ENCODE assay signal across 17 cellular contexts in genomic region chr3:39143051-39143885, GRCh38. TPM values are rescaled to one million over a fixed set of nuclear protein-coding genes. Genes with fewer than 3 reads are reported as not detected.
DNase-seq lines count a peak whose midpoint lies in the region; ATAC-seq and TF ChIP-seq lines count a peak whose summit lies in the region.
"Had no signal": no experiment of that assay in that cellular context is flagged by ENCODE, and none has a peak within 500 bp of the region (broad histone marks: within the 10 kb centered on the region; RNA-seq: fewer than 3 reads in every experiment).

No MANE protein-coding gene starts in this region.

- H2BK12ac ChIP-seq in trophoblast cell (ENCODE audit: low read length), result no peak overlapping the region

- no peak overlapping the region for H3K27ac Mint-ChIP-seq in endodermal cell
- H3K27ac Mint-ChIP-seq: CD8-positive, alpha-beta T cell had no signal

- peak overlapping the region; percentile 3 for H3K18ac ChIP-seq in trophoblast cell (ENCODE audit: low read length)

- H4K12ac ChIP-seq in trophoblast cell (ENCODE audit: low read depth, low read length), result no peak overlapping the region

- no peaks in the 10 kb centered on the region for H3K27me3 Mint-ChIP-seq in endodermal cell (ENCODE audit: insufficient read depth)

- no peak overlapping the region for H2BK5ac ChIP-seq in trophoblast cell (ENCODE audit: low read depth, low read length, poor library complexity)

- ATAC-seq in GM18517 (IDR thresholded peaks at IDR 0.05; ENCODE audit: unreplicated experiment), result no peak
- ATAC-seq: CD8-positive, alpha-beta T cell had no signal

- in situ Hi-C loops in GM23248 (cut with MboI), result no loop called here

- peak overlapping the region; percentile 98 for H3K4me2 ChIP-seq in BLaER1
- H3K4me2 ChIP-seq in GM23248 (ENCODE audit: unreplicated experiment), result no peak overlapping the region
- H3K4me2 ChIP-seq in trophoblast cell (ENCODE audit: low read length), result no peak overlapping the region
- H3K4me2 ChIP-seq: hepatocyte had no signal

- DNase-seq in GM23248 (peak; percentile 36), endodermal cell (peak; percentile 47), trophoblast cell (no peak), SW 1271 (lab: John Stamatoyannopoulos, UW) (no peak), NCI-H2029 treated with DMSO at 0.1 percent for 48 hours (lab: John Stamatoyannopoulos, UW) (no peak), kidney glomerular epithelial cell (lab: John Stamatoyannopoulos, UW) (no peak)
- DNase-seq: CD8-positive, alpha-beta T cell; MM.1S; stimulated activated CD4-positive, alpha-beta T cell treated with anti-CD3 and anti-CD28 coated beads, Interleukin-4, amount 100 ng/mL, for 1 hour; WERI-Rb-1 had no signal

- H4K8ac ChIP-seq in trophoblast cell (ENCODE audit: low read depth, low read length), result no peak overlapping the region

- H3K27me3 ChIP-seq in BLaER1, result no peaks in the 10 kb centered on the region
- H3K27me3 ChIP-seq in GM23248 (replicated peaks; ENCODE audit: insufficient read depth), result no peaks in the 10 kb centered on the region
- H3K27me3 ChIP-seq in endodermal cell (ENCODE audit: control insufficient read depth, insufficient read depth, low read length, poor library complexity, severe bottlenecking), result no peaks in the 10 kb centered on the region
- H3K27me3 ChIP-seq in trophoblast cell (ENCODE audit: insufficient read depth, low read length), result no peaks in the 10 kb centered on the region
- H3K27me3 ChIP-seq: hepatocyte had no signal

- H2AK5ac ChIP-seq in trophoblast cell (ENCODE audit: low read length), result no peak overlapping the region

- TF ChIP-seq CTCF in endodermal cell (conservative IDR thresholded peaks at IDR 0.05), result no peak

- H3K36me3 ChIP-seq in BLaER1, result peaks cover 77% of the 10 kb centered on the region
- H3K36me3 ChIP-seq in GM23248 (ENCODE audit: low read depth), result peaks cover 33% of the 10 kb centered on the region
- H3K36me3 ChIP-seq in endodermal cell (ENCODE audit: control insufficient read depth, insufficient read depth, low read length), result peaks cover 69% of the 10 kb centered on the region
- H3K36me3 ChIP-seq in trophoblast cell (ENCODE audit: control insufficient read depth in 1 of 2, insufficient read depth in 2 of 2, low read length in 2 of 2), result peaks cover 53 to 63% of the 10 kb centered on the region in 2 experiments

- H3K4me1 ChIP-seq in BLaER1 (peaks cover 78% of the 10 kb centered on the region), GM23248 (ENCODE audit: insufficient read depth) (peaks cover 45% of the 10 kb centered on the region), endodermal cell (ENCODE audit: control insufficient read depth, insufficient read depth, low read length) (peaks cover 11% of the 10 kb centered on the region), trophoblast cell (ENCODE audit: control insufficient read depth in 1 of 2, insufficient read depth in 2 of 2, low read length in 2 of 2) (peaks cover 49 to 61% of the 10 kb centered on the region in 2 experiments)

- H3K4me1 Mint-ChIP-seq in endodermal cell, result peaks cover 15% of the 10 kb centered on the region

- H3K79me2 ChIP-seq in GM23248 (ENCODE audit: insufficient read depth), result peaks cover 80% of the 10 kb centered on the region
- H3K79me2 ChIP-seq in trophoblast cell (ENCODE audit: control insufficient read depth, insufficient read depth, low read length, poor library complexity), result peaks cover 13% of the 10 kb centered on the region

- H3K9me3 Mint-ChIP-seq in endodermal cell, result no peaks in the 10 kb centered on the region
- H3K9me3 Mint-ChIP-seq: CD8-positive, alpha-beta T cell had no signal

- no peak overlapping the region for H4K91ac ChIP-seq in trophoblast cell (ENCODE audit: low read depth, low read length)

- H4K20me1 ChIP-seq in BLaER1 (peaks cover 83% of the 10 kb centered on the region), GM23248 (ENCODE audit: insufficient read depth) (no peaks in the 10 kb centered on the region; the same call in none of the 2 replicates)

- H3K79me1 ChIP-seq in trophoblast cell (ENCODE audit: low read length), result peaks cover 26% of the 10 kb centered on the region

- WGBS in GM23248 (ENCODE audit: low coverage in 1 of 2, low lambda C conversion rate in 2 of 2, missing lambda C conversion rate in 2 of 2), 2 experiments, result 60 to 72% methylated on average over 13 to 14 of the region's 14 CpGs
- 80 to 85% methylated on average over 10 to 14 of the region's 14 CpGs for WGBS in endodermal cell (ENCODE audit: insufficient coverage in 1 of 2, insufficient read length in 1 of 2), 2 experiments
- WGBS in trophoblast cell (ENCODE audit: extremely low coverage, insufficient coverage, insufficient read length), result no CpG with 5 or more reads among the region's 14 CpGs

- H3K9ac ChIP-seq in BLaER1 (0 out of 2 replicates have a peak overlapping the region, but pooled peaks have one; percentile 51), GM23248 (no peak overlapping the region), endodermal cell (ENCODE audit: extremely low read depth, low read length, poor library complexity, severe bottlenecking) (no peak overlapping the region), trophoblast cell (ENCODE audit: low read length) (peak overlapping the region; percentile 6)

- no peak overlapping the region for H3K4ac ChIP-seq in trophoblast cell (ENCODE audit: low read depth, low read length)

- H3K4me3 Mint-ChIP-seq in endodermal cell, result no peak overlapping the region
- H3K4me3 Mint-ChIP-seq: brain; CD8-positive, alpha-beta T cell had no signal

- H2AFZ ChIP-seq in GM23248, result no peak overlapping the region
- no peak overlapping the region for H2AFZ ChIP-seq in trophoblast cell (ENCODE audit: insufficient read depth, low read length, poor library complexity)
- H2AFZ ChIP-seq: hepatocyte had no signal

- H3K4me3 ChIP-seq in BLaER1 (no peak overlapping the region), GM23248 (no peak overlapping the region), endodermal cell (ENCODE audit: low read length) (no peak overlapping the region), trophoblast cell (ENCODE audit: low read depth, low read length) (no peak overlapping the region)
- H3K4me3 ChIP-seq: hepatocyte had no signal

- peaks cover 43% of the 10 kb centered on the region for H3F3A ChIP-seq in GM23248 (ENCODE audit: insufficient read depth)

- no peaks in the 10 kb centered on the region for H3K9me2 ChIP-seq in GM23248 (ENCODE audit: insufficient read depth)

- peak overlapping the region; percentile 74; the same call in 1 of the 2 replicates for H3K27ac ChIP-seq in BLaER1
- no peak overlapping the region for H3K27ac ChIP-seq in GM23248
- H3K27ac ChIP-seq in endodermal cell (ENCODE audit: low read depth, low read length), result no peak overlapping the region
- H3K27ac ChIP-seq in trophoblast cell (ENCODE audit: low read depth, low read length), result no peak overlapping the region
- H3K27ac ChIP-seq: WERI-Rb-1 had no signal

- H3K14ac ChIP-seq in trophoblast cell (ENCODE audit: low read length), result no peak overlapping the region

- no peak overlapping the region for H2BK120ac ChIP-seq in trophoblast cell (ENCODE audit: insufficient read depth, low read length, poor library complexity)

- H3K9me3 ChIP-seq in BLaER1, result no peaks in the 10 kb centered on the region
- H3K9me3 ChIP-seq in GM23248 (ENCODE audit: low read depth), result no peaks in the 10 kb centered on the region
- no peaks in the 10 kb centered on the region for H3K9me3 ChIP-seq in endodermal cell (ENCODE audit: control insufficient read depth, low read length)
- no peaks in the 10 kb centered on the region for H3K9me3 ChIP-seq in trophoblast cell (ENCODE audit: insufficient read depth, low read depth, low read length)

- no peak overlapping the region for H3K23ac ChIP-seq in trophoblast cell (ENCODE audit: low read length)

- H3K36me3 Mint-ChIP-seq in endodermal cell (ENCODE audit: low read depth), result peaks cover 42% of the 10 kb centered on the region

RNA-seq across cellular contexts. Expression of gene CSRNP1, which starts 10.1 kb away (rescaled TPM):
- 22.5 and 23.1 TPM in 2 replicates for total RNA-seq in GM23248 (2014; rRNA removed; shearing (Covaris generic))
- 14.2 and 16.4 TPM in 2 replicates for polyA plus RNA-seq in GM23248 (2016; fragmentation: Nextera tagmentation; extraction: Ambion mirVana)
- total RNA-seq in endodermal cell, result 10 to 100 TPM in 1 of 2 donors, 1 to 10 TPM in 1; 9.2 to 11.1 TPM
- 7.5 TPM for polyA plus RNA-seq in endodermal cell (2013, experiment 1 of 2)
- polyA plus RNA-seq in endodermal cell (2013, experiment 2 of 2), result 8.0 TPM
- 35.6 and 35.8 TPM in 2 replicates for polyA plus RNA-seq in trophoblast cell (2013)

RNA-seq across cellular contexts. Expression of gene TTC21A, which starts 35.8 kb away (rescaled TPM):
- total RNA-seq in GM23248 (2014; rRNA removed; shearing (Covaris generic)), result 0.25 and 1.2 TPM in 2 replicates
- 0.76 and 0.94 TPM in 2 replicates for polyA plus RNA-seq in GM23248 (2016; fragmentation: Nextera tagmentation; extraction: Ambion mirVana)
- total RNA-seq in endodermal cell, result 1 to 10 TPM; 5.7 to 5.8 TPM
- polyA plus RNA-seq in endodermal cell (2013, experiment 1 of 2), result 8.1 TPM
- polyA plus RNA-seq in endodermal cell (2013, experiment 2 of 2), result 7.0 TPM
- 1.8 and 2.1 TPM in 2 replicates for polyA plus RNA-seq in trophoblast cell (2013)

RNA-seq across cellular contexts. Expression of gene GORASP1, which starts 35.8 kb away (rescaled TPM):
- 63.8 and 184 TPM in 2 replicates for total RNA-seq in GM23248 (2014; rRNA removed; shearing (Covaris generic))
- polyA plus RNA-seq in GM23248 (2016; fragmentation: Nextera tagmentation; extraction: Ambion mirVana), result 32.7 and 33.1 TPM in 2 replicates
- 10 to 100 TPM; 47.4 to 48.9 TPM for total RNA-seq in endodermal cell
- 34.8 TPM for polyA plus RNA-seq in endodermal cell (2013, experiment 1 of 2)
- polyA plus RNA-seq in endodermal cell (2013, experiment 2 of 2), result 28.4 TPM
- polyA plus RNA-seq in trophoblast cell (2013), result 19.6 and 19.9 TPM in 2 replicates

RNA-seq across cellular contexts. Expression of gene XIRP1, which starts 49.1 kb away (rescaled TPM):
- not detected in 2 replicates for total RNA-seq in GM23248 (2014; rRNA removed; shearing (Covaris generic))
- polyA plus RNA-seq in GM23248 (2016; fragmentation: Nextera tagmentation; extraction: Ambion mirVana), result not detected in 2 replicates
- total RNA-seq in endodermal cell, result not detected
- polyA plus RNA-seq in endodermal cell (2013, experiment 1 of 2), result 0.07 TPM
- polyA plus RNA-seq in endodermal cell (2013, experiment 2 of 2), result 0.08 TPM
- polyA plus RNA-seq in trophoblast cell (2013), result 0.05 and 0.07 TPM in 2 replicates
- total RNA-seq: CD8-positive, alpha-beta T cell; H7; liver; pulmonary artery endothelial cell had no signal

Comparison
In these comparisons a context has a peak if more than half of its experiments do, and no peak if none do; other contexts are left out.
1. H3K9ac ChIP-seq: peak in BLaER1 (single experiment) and trophoblast cell (single experiment); none in GM23248 (single experiment) and endodermal cell (single experiment).
2. DNase-seq: peak in GM23248 (single experiment) and endodermal cell (single experiment); none in trophoblast cell (0 of 2), SW 1271 (0 of 2), NCI-H2029 treated with DMSO at 0.1 percent for 48 hours (single experiment) and kidney glomerular epithelial cell (single experiment).